ENCODE assay signal across 25 cellular contexts in the genomic region with DNA sequence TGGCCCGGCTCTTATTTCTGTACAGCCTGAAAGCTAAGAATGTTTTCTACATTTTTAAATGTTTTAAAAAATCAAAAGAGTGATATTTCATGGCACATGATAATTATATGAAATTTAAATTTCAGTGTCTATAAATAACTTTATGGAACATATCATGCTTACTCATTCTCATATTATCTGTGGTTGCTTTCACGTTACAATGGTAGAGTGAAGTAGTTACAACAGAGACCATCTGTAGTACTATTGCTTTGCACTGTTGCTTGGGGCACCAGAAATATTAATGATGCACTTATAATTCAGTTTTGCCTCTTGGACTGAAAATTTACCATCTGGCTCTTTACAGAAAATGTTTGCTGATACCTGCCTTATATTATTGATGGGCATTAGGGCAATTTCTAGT.
"Had no signal": no experiment of that assay in that cellular context is flagged by ENCODE, and none has a peak within 500 bp of the region (broad histone marks: within the 10 kb centered on the region; RNA-seq: fewer than 3 reads in every experiment).

No MANE protein-coding gene starts in this region.

- ATAC-seq: foreskin keratinocyte; left colon; left ventricle myocardium superior; natural killer cell treated with Interleukin-12 subunit alpha and Interleukin-12 subunit beta and Interleukin-15 and Interleukin-18, amount 100 ng/mL, for 72 hours; right lobe of liver; stimulated activated naive B cell treated with anti-CD40 and anti-IgM and Interleukin-4, amounts not matched to agents 10 μg/mL and 1 μg/mL and 100 μg/mL, for 72 hours; stimulated activated naive CD8-positive, alpha-beta T cell treated with anti-CD3 and anti-CD28 coated beads, Interleukin-15, amount 100 ng/mL, for 72 hours had no signal

- H3K27me3 ChIP-seq: colonic mucosa, foreskin keratinocyte, neural progenitor cell, right lobe of liver had no signal

- H3K27ac ChIP-seq: colonic mucosa, foreskin keratinocyte, neural progenitor cell, parathyroid adenoma, prostate gland, right lobe of liver, thoracic aorta had no signal

- FAIRE-seq: endothelial cell of umbilical vein, keratinocyte had no signal

- DNase-seq: cerebellar nuclear complex; colonic mucosa; dermis blood vessel endothelial cell; foreskin keratinocyte; immature natural killer cell; left colon; left ventricle myocardium superior; mesenchymal stem cell; midbrain; nucleus accumbens; right lobe of liver; stimulated activated CD4-positive, alpha-beta T cell treated with anti-CD3 and anti-CD28 coated beads, Interleukin-2, amount 100 ng/mL, for 24 hours; stimulated activated CD4-positive, alpha-beta T cell treated with anti-CD3 and anti-CD28 coated beads, Interleukin-4, amount 100 ng/mL, for 4 hours; stimulated activated naive B cell treated with anti-CD40 and anti-IgM and Interleukin-4, amounts not matched to agents 10 μg/mL and 1 μg/mL and 100 μg/mL, for 72 hours; stimulated activated naive CD8-positive, alpha-beta T cell treated with anti-CD3 and anti-CD28 coated beads, Interleukin-15, amount 100 ng/mL, for 72 hours; trophoblast cell had no signal

- H3K79me2 ChIP-seq: parathyroid adenoma had no signal

- H3K4me3 ChIP-seq: colonic mucosa, lung, neural progenitor cell, prostate gland, right lobe of liver, skin epidermis, thoracic aorta had no signal

- H3K4me1 ChIP-seq: colonic mucosa, foreskin keratinocyte, parathyroid adenoma, prostate gland, right lobe of liver had no signal

- H3K9me3 ChIP-seq: colonic mucosa, prostate gland, right lobe of liver, thoracic aorta had no signal

- H2AFZ ChIP-seq: neural progenitor cell, parathyroid adenoma had no signal

- H3K4me2 ChIP-seq: neural progenitor cell had no signal

- H3K36me3 ChIP-seq: colonic mucosa, neural progenitor cell, prostate gland, right lobe of liver, thoracic aorta had no signal
